In genomic region chr12:132127041-132127440, GRCh38 we compare ENCODE assay signal across 28 cellular contexts.
"Had no signal": no experiment of that assay in that cellular context is flagged by ENCODE, and none has a peak within 500 bp of the region (broad histone marks: within the 10 kb centered on the region; RNA-seq: fewer than 3 reads in every experiment).

No MANE protein-coding gene starts in this region.

- H3K4me1 ChIP-seq: stomach, suprapubic skin, testis, thyroid gland, tibial artery, tibial nerve, transverse colon, upper lobe of left lung, upper lobe of right lung, uterus, vagina had no signal

- H3K4me3 Mint-ChIP-seq: stimulated activated effector memory CD8-positive, alpha-beta T cell treated with anti-CD3 and anti-CD28 coated beads, Interleukin-12 subunit alpha, Interleukin-12 subunit beta, amount 100 ng/mL, for 72 hours; stimulated activated memory B cell treated with anti-CD40 and anti-IgM and Interleukin-4, amounts not matched to agents 10 μg/mL and 1 μg/mL and 100 μg/mL, for 72 hours; stimulated activated naive B cell treated with anti-CD40 and anti-IgM and Interleukin-4, amounts not matched to agents 10 μg/mL and 1 μg/mL and 100 μg/mL, for 72 hours; stimulated activated naive CD8-positive, alpha-beta T cell treated with anti-CD3 and anti-CD28 coated beads, Interleukin-15, amount 100 ng/mL, for 72 hours; stimulated activated naive CD8-positive, alpha-beta T cell treated with anti-CD3 and anti-CD28 coated beads, Interleukin-15, Interleukin-2, amounts not matched to agents 100 ng/mL and 50 ng/mL, for 24 hours; type B pancreatic cell had no signal

- H3K27ac Mint-ChIP-seq: stimulated activated effector memory CD8-positive, alpha-beta T cell treated with anti-CD3 and anti-CD28 coated beads, Interleukin-12 subunit alpha, Interleukin-12 subunit beta, amount 100 ng/mL, for 72 hours; stimulated activated memory B cell treated with anti-CD40 and anti-IgM and Interleukin-4, amounts not matched to agents 10 μg/mL and 1 μg/mL and 100 μg/mL, for 72 hours; stimulated activated naive B cell treated with anti-CD40 and anti-IgM and Interleukin-4, amounts not matched to agents 10 μg/mL and 1 μg/mL and 100 μg/mL, for 72 hours; stimulated activated naive CD8-positive, alpha-beta T cell treated with anti-CD3 and anti-CD28 coated beads, Interleukin-15, amount 100 ng/mL, for 72 hours; stimulated activated naive CD8-positive, alpha-beta T cell treated with anti-CD3 and anti-CD28 coated beads, Interleukin-15, Interleukin-2, amounts not matched to agents 100 ng/mL and 50 ng/mL, for 24 hours; type B pancreatic cell had no signal

- H3K27me3 Mint-ChIP-seq: stimulated activated memory B cell treated with anti-CD40 and anti-IgM and Interleukin-4, amounts not matched to agents 10 μg/mL and 1 μg/mL and 100 μg/mL, for 72 hours; stimulated activated naive B cell treated with anti-CD40 and anti-IgM and Interleukin-4, amounts not matched to agents 10 μg/mL and 1 μg/mL and 100 μg/mL, for 72 hours; stimulated activated naive CD8-positive, alpha-beta T cell treated with anti-CD3 and anti-CD28 coated beads, Interleukin-15, amount 100 ng/mL, for 72 hours; stimulated activated naive CD8-positive, alpha-beta T cell treated with anti-CD3 and anti-CD28 coated beads, Interleukin-15, Interleukin-2, amounts not matched to agents 100 ng/mL and 50 ng/mL, for 24 hours; type B pancreatic cell had no signal

- H3K36me3 ChIP-seq: uterus had no signal

- H3K4me3 ChIP-seq: stomach, suprapubic skin, testis, thoracic aorta, thyroid gland, tibial artery, tibial nerve, transverse colon, upper lobe of left lung, upper lobe of right lung, uterus, vagina had no signal

- H3K4me1 Mint-ChIP-seq: stimulated activated effector memory CD8-positive, alpha-beta T cell treated with anti-CD3 and anti-CD28 coated beads, Interleukin-12 subunit alpha, Interleukin-12 subunit beta, amount 100 ng/mL, for 72 hours; stimulated activated memory B cell treated with anti-CD40 and anti-IgM and Interleukin-4, amounts not matched to agents 10 μg/mL and 1 μg/mL and 100 μg/mL, for 72 hours; stimulated activated naive B cell treated with anti-CD40 and anti-IgM and Interleukin-4, amounts not matched to agents 10 μg/mL and 1 μg/mL and 100 μg/mL, for 72 hours; stimulated activated naive CD8-positive, alpha-beta T cell treated with anti-CD3 and anti-CD28 coated beads, Interleukin-15, amount 100 ng/mL, for 72 hours had no signal

- DNase-seq: stimulated activated CD4-positive, alpha-beta T cell treated with anti-CD3 and anti-CD28 coated beads, Interleukin-2, amount 100 ng/mL, for 48 hours; stimulated activated CD4-positive, alpha-beta T cell treated with anti-CD3 and anti-CD28 coated beads, Interleukin-4, amount 100 ng/mL, for 1 hour; stimulated activated CD4-positive, alpha-beta T cell treated with anti-CD3 and anti-CD28 coated beads, Interleukin-4, amount 100 ng/mL, for 24 hours; stimulated activated CD4-positive, alpha-beta T cell treated with anti-CD3 and anti-CD28 coated beads, Interleukin-4, amount 100 ng/mL, for 4 hours; stimulated activated CD8-positive, alpha-beta memory T cell treated with anti-CD3 and anti-CD28 coated beads, Interleukin-4, amount 100 ng/mL, for 48 hours; stimulated activated naive B cell treated with anti-CD40 and anti-IgM and Interleukin-4, amounts not matched to agents 10 μg/mL and 1 μg/mL and 100 μg/mL, for 72 hours; stimulated activated naive CD4-positive, alpha-beta T cell; stimulated activated naive CD4-positive, alpha-beta T cell treated with Interleukin-2 at 50 U/mL for 16 hours; stimulated activated naive CD8-positive, alpha-beta T cell treated with anti-CD3 and anti-CD28 coated beads, Interleukin-15, amount 100 ng/mL, for 72 hours; stimulated activated naive CD8-positive, alpha-beta T cell treated with anti-CD3 and anti-CD28 coated beads, Interleukin-15, Interleukin-2, amounts not matched to agents 100 U/mL and 50 U/mL, for 24 hours; stomach; substantia nigra; thyroid gland; transverse colon; trophoblast cell; upper lobe of left lung; upper lobe of right lung; uterus had no signal

- H3K27me3 ChIP-seq: stomach, suprapubic skin, testis, thyroid gland, tibial artery, tibial nerve, transverse colon, upper lobe of left lung, upper lobe of right lung, uterus, vagina had no signal

- H3K27ac ChIP-seq: stomach, suprapubic skin, testis, thoracic aorta, thyroid gland, tibial artery, tibial nerve, transverse colon, upper lobe of left lung, upper lobe of right lung, uterus, vagina had no signal

- H3K9me3 ChIP-seq: suprapubic skin, testis, thoracic aorta, thyroid gland, tibial artery, transverse colon, upper lobe of left lung, upper lobe of right lung, uterus, vagina had no signal

- ATAC-seq: stimulated activated effector memory CD8-positive, alpha-beta T cell treated with anti-CD3 and anti-CD28 coated beads, Interleukin-12 subunit alpha, Interleukin-12 subunit beta, amount 100 ng/mL, for 72 hours; stimulated activated memory B cell treated with anti-CD40 and anti-IgM and Interleukin-4, amounts not matched to agents 10 μg/mL and 1 μg/mL and 100 μg/mL, for 72 hours; stimulated activated naive B cell treated with anti-CD40 and anti-IgM and Interleukin-4, amounts not matched to agents 10 μg/mL and 1 μg/mL and 100 μg/mL, for 72 hours; stimulated activated naive CD8-positive, alpha-beta T cell treated with anti-CD3 and anti-CD28 coated beads, Interleukin-15, amount 100 ng/mL, for 72 hours; stimulated activated naive CD8-positive, alpha-beta T cell treated with anti-CD3 and anti-CD28 coated beads, Interleukin-15, Interleukin-2, amounts not matched to agents 100 U/mL and 50 U/mL, for 24 hours; upper lobe of right lung had no signal
